Comparison of ENCODE assay signal across 14 cellular contexts in genomic region chr11:3208272-3208671, GRCh38. TPM values are rescaled to one million over a fixed set of nuclear protein-coding genes. Genes with fewer than 3 reads are reported as not detected.
DNase-seq lines count a peak whose midpoint lies in the region; ATAC-seq and TF ChIP-seq lines count a peak whose summit lies in the region.
"Had no signal": no experiment of that assay in that cellular context is flagged by ENCODE, and none has a peak within 500 bp of the region (broad histone marks: within the 10 kb centered on the region; RNA-seq: fewer than 3 reads in every experiment).

No MANE protein-coding gene starts in this region.

- intact Hi-C loops in left ventricle myocardium superior (cut with micrococcal nuclease) = no loop called here
- intact Hi-C loops in posterior vena cava (cut with DNase I) = loop anchor here in 1 of 2 donors (10.0 kb wide), 1 partner anchor 183 kb away; no protein-coding TSS in a partner anchor

- peaks cover 0 to 7% of the 10 kb centered on the region in 2 donors for H3K27me3 ChIP-seq in right atrium auricular region

- ATAC-seq in left ventricle myocardium superior (no peak), GM21786 (IDR thresholded peaks at IDR 0.05; ENCODE audit: unreplicated experiment) (no peak)

- H3K9me3 ChIP-seq in right atrium auricular region = peaks cover 3 to 11% of the 10 kb centered on the region in 2 donors

- no peak overlapping the region for H3K4me3 ChIP-seq in right atrium auricular region

- no peak for TF ChIP-seq CTCF in right atrium auricular region (IDR thresholded peaks at IDR 0.05)

- peak; percentile 3 for DNase-seq in left ventricle myocardium superior
- DNase-seq in right atrium auricular region (ENCODE audit: low spot score) = no peak
- peak; percentile 52 for DNase-seq in NCI-H446 treated with DMSO at 0.1 percent for 48 hours (lab: John Stamatoyannopoulos, UW)
- DNase-seq in posterior vena cava (ENCODE audit: low spot score) = peak; percentile 52
- no peak for DNase-seq in activated gamma-delta T cell (lab: John Stamatoyannopoulos, UW)
- DNase-seq in DMS79 (lab: John Stamatoyannopoulos, UW) = no peak
- DNase-seq: Caco-2; CD8-positive, alpha-beta memory T cell; GOT3; H9; IMR-90 had no signal

- H3K27ac ChIP-seq in right atrium auricular region = no peak overlapping the region

- no peaks in the 10 kb centered on the region for H3K36me3 ChIP-seq in right atrium auricular region

- H3K4me1 ChIP-seq in right atrium auricular region = peaks cover 0 to 3% of the 10 kb centered on the region in 2 donors
- H3K4me1 ChIP-seq: Caco-2 had no signal

RNA-seq across cellular contexts. Expression of gene MRGPRG, which starts 10.3 kb away (rescaled TPM):
- not detected for total RNA-seq in left ventricle myocardium superior
- total RNA-seq in right atrium auricular region = not detected
- total RNA-seq in posterior vena cava = not detected
- total RNA-seq: B cell; Caco-2; CD8-positive, alpha-beta memory T cell; H9; HT-29; IMR-90 had no signal

RNA-seq across cellular contexts. Expression of gene MRGPRE, which starts 23.9 kb away (rescaled TPM):
- total RNA-seq in left ventricle myocardium superior (0.42 TPM), right atrium auricular region (not detected), posterior vena cava (under 1 TPM in 1 of 2 donors, not detected in 1; 0.62 TPM)
- total RNA-seq: B cell; Caco-2; CD8-positive, alpha-beta memory T cell; H9; IMR-90 had no signal

RNA-seq across cellular contexts. Expression of gene OSBPL5, which starts 43.2 kb away (rescaled TPM):
- total RNA-seq in left ventricle myocardium superior (15.9 TPM), right atrium auricular region (10 to 100 TPM; 11.1 to 17.8 TPM), posterior vena cava (10 to 100 TPM; 61.2 to 84.0 TPM)

Comparison
In these comparisons a context has a peak if more than half of its experiments do, and no peak if none do; other contexts are left out.
1. DNase-seq: peak in left ventricle myocardium superior (single experiment), NCI-H446 treated with DMSO at 0.1 percent for 48 hours (single experiment) and posterior vena cava (single experiment); none in right atrium auricular region (single experiment), activated gamma-delta T cell (single experiment) and DMS79 (single experiment).